Comparison of ENCODE assay signal across 17 cellular contexts in the genomic region with DNA sequence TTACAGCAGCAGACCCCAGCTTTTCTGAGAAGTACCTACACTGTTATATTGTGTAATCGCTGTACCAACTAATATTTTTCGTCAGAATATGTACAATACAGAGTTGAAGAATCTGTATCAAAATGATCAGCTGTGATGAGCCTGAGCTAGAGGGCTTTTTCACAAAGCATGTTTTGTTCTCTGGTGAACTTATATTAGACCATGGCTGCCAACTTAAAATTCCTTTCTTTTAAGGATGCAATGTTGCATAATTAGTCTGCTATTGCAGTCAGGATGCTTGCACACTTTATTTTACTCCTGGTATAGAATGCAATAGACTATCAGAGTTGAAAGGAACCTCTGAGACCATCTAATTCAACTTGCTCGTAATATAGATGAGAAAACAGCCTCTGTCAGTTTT.
"Had no signal": no experiment of that assay in that cellular context is flagged by ENCODE, and none has a peak within 500 bp of the region (broad histone marks: within the 10 kb centered on the region; RNA-seq: fewer than 3 reads in every experiment).

No MANE protein-coding gene starts in this region.

- DNase-seq: effector memory CD4-positive, alpha-beta T cell; foreskin fibroblast; head of caudate nucleus; left colon; left ventricle myocardium superior; mesendoderm; naive B cell; psoas muscle; retina; stimulated activated CD4-positive, alpha-beta T cell treated with anti-CD3 and anti-CD28 coated beads, Interleukin-12 subunit alpha, Interleukin-12 subunit beta, amount 100 ng/mL, for 4 hours; stimulated activated naive CD4-positive, alpha-beta T cell treated with Interleukin-2 at 50 U/mL for 16 hours; trophoblast cell had no signal

- H3K4me3 ChIP-seq: hepatocyte, lung, psoas muscle, skin epidermis had no signal

- H3K9me3 ChIP-seq: psoas muscle had no signal

- H3K4me2 ChIP-seq: hepatocyte had no signal

- H2AFZ ChIP-seq: hepatocyte had no signal

- ATAC-seq: esophagus mucosa, left colon, psoas muscle, sciatic nerve had no signal

- H3K27ac ChIP-seq: hepatocyte, psoas muscle, skin epidermis had no signal

- H3K27me3 ChIP-seq: hepatocyte had no signal
